ENCODE assay signal across 8 cellular contexts in the genomic region with DNA sequence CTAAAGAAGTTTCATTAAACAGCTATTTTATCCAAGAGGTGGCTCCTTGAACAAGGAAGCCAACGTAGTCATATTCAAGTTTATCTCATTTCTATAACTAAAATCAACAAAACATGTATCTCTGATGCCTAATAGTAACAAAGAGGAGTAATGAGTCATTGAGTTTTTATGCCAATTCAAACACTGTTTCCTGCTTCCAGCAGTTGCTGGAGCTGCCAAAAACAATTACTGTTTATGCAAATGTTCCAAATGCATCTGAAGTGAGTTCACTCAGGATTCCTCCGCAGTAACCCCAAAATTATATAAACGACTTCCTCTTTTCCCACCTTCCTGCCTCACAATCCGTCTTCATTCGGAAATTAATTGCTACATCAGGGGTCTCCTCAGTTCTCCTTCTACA.
DNase-seq lines count a peak whose midpoint lies in the region; ATAC-seq and TF ChIP-seq lines count a peak whose summit lies in the region.
"Not testable (repeated sequence)": the region's sequence is repeated elsewhere in the genome, so short reads cannot be mapped to it uniquely, and the experiment has no call there.

No MANE protein-coding gene starts in this region.

- not testable (repeated sequence) for H3K27me3 ChIP-seq in ACC112 (ENCODE audit: insufficient read depth, low read length); mesendoderm (ENCODE audit: insufficient read depth, low read length, poor library complexity)

- not testable (repeated sequence) for H3K18ac ChIP-seq in mesendoderm (ENCODE audit: low read length)

- H3K4me1 ChIP-seq in ACC112 (ENCODE audit: control insufficient read depth, insufficient read depth, low read length, unreplicated experiment): peaks cover 20% of the 10 kb centered on the region
- not testable (repeated sequence) for H3K4me1 ChIP-seq in mesendoderm (ENCODE audit: control insufficient read depth, low read depth, low read length)

- DNase-seq in EH (ENCODE audit: low read depth) (peak; percentile 89), HT1080 (ENCODE audit: low read depth) (peak; percentile 61), cardiac fibroblast (ENCODE audit: low read depth in 2 of 2) (peak; percentile 68 to 79), fibroblast of the aortic adventitia (ENCODE audit: low read depth) (peak; percentile 71), mesendoderm (peak; percentile 2), smooth muscle cell of the brain vasculature (ENCODE audit: low read depth, low spot score) (peak; percentile 20)

- peak overlapping the region; percentile 24; the same call in 1 of the 2 replicates for H3K27ac ChIP-seq in ACC112 (ENCODE audit: low read depth, low read length)
- H3K27ac ChIP-seq in mesendoderm (ENCODE audit: low read depth, low read length): not testable (repeated sequence)

- H4K5ac ChIP-seq in mesendoderm (ENCODE audit: low read length): not testable (repeated sequence)

- not testable (repeated sequence) for H2BK15ac ChIP-seq in mesendoderm (replicated peaks; ENCODE audit: low read depth)

- not testable (repeated sequence) for H3K36me3 ChIP-seq in ACC112 (ENCODE audit: insufficient read depth, low read length); mesendoderm (ENCODE audit: control insufficient read depth, insufficient read depth, low read length)

- not testable (repeated sequence) for H3K4ac ChIP-seq in mesendoderm (ENCODE audit: low read depth, low read length)

- not testable (repeated sequence) for H2AK5ac ChIP-seq in mesendoderm (ENCODE audit: low read length)

- not testable (repeated sequence) for H4K8ac ChIP-seq in mesendoderm (ENCODE audit: low read depth, low read length)

- not testable (repeated sequence) for H2BK120ac ChIP-seq in mesendoderm (ENCODE audit: low read depth, low read length)

- H3K4me3 ChIP-seq in ACC112 (ENCODE audit: low read depth, low read length); cardiac fibroblast (replicated peaks in 1 of 2; ENCODE audit: low read depth in 2 of 2, low read length in 2 of 2); fibroblast of the aortic adventitia (ENCODE audit: low read depth, low read length); mesendoderm (ENCODE audit: low read length): not testable (repeated sequence)

- ATAC-seq in SK-N-SH treated with all-trans-retinoic acid at 6 μM for 48 hours: not testable (repeated sequence)

- H3K79me2 ChIP-seq in ACC112 (ENCODE audit: control insufficient read depth, insufficient read depth, low read length, unreplicated experiment); mesendoderm (ENCODE audit: control insufficient read depth, insufficient read depth, low read length): not testable (repeated sequence)

- H3K4me2 ChIP-seq in mesendoderm (ENCODE audit: low read length): not testable (repeated sequence)

- not testable (repeated sequence) for H3K79me1 ChIP-seq in mesendoderm (ENCODE audit: low read length)

- H2AFZ ChIP-seq in ACC112 (ENCODE audit: low read length, unreplicated experiment): not testable (repeated sequence)

- not testable (repeated sequence) for H3K56ac ChIP-seq in mesendoderm (ENCODE audit: low read length)

- not testable (repeated sequence) for H3K23ac ChIP-seq in mesendoderm (ENCODE audit: low read length)

- not testable (repeated sequence) for TF ChIP-seq CTCF in cardiac fibroblast (IDR thresholded peaks at IDR 0.05; ENCODE audit: low read depth, low read length); fibroblast of the aortic adventitia (IDR thresholded peaks at IDR 0.05; ENCODE audit: insufficient read depth, low read length)

- WGBS in mesendoderm (ENCODE audit: extremely low coverage, insufficient coverage, low lambda C conversion rate): no CpG with 5 or more reads among the region's 5 CpGs

- H2BK5ac ChIP-seq in mesendoderm (ENCODE audit: low read length): not testable (repeated sequence)

- H3K9ac ChIP-seq in mesendoderm (ENCODE audit: low read length): not testable (repeated sequence)

TF ChIP-seq in SK-N-SH treated with all-trans-retinoic acid at 6 μM for 48 hours, 23 proteins besides CTCF, POLR2A, EP300 and RAD21:
- TF ChIP-seq ISL1 (CRISPR knock-in tag; IDR thresholded peaks at IDR 0.05): peak; percentile 49
TF ChIP-seq in SK-N-SH treated with all-trans-retinoic acid at 6 μM for 48 hours: peak in this region for 1; not testable (repeated sequence) for 22.

Comparison
In these comparisons a context has a peak if more than half of its experiments do, and no peak if none do; other contexts are left out.
1. DNase-seq: peak in every context shown above with its lines; median percentile 89 in EH; 74 in cardiac fibroblast; 71 in fibroblast of the aortic adventitia; 61 in HT1080; 20 in smooth muscle cell of the brain vasculature; 2 in mesendoderm.